7 cellular contexts compared by ENCODE assay signal in the genomic region with DNA sequence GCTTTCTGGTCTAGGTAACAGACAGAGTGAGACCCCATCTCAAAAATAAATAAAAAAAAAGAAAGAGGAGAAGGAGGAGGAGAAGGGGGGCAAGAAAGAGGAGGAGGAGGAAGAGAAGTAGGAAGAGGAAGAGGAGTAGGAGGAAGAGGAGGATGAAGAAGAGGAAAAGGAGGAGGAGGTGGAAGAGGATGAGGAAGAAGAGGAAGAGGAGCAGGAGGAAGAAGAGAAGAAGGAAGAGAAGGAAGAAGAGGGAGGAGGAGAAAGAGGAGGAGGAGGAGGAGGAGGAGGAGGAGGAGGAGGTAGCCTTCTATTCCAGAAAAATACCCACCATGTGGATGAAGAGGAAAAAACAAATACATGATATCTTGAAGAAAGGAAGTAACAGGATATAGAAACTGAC.
"Had no signal": no experiment of that assay in that cellular context is flagged by ENCODE, and none has a peak within 500 bp of the region (broad histone marks: within the 10 kb centered on the region; RNA-seq: fewer than 3 reads in every experiment).

No MANE protein-coding gene starts in this region.

- H3K4me3 Mint-ChIP-seq: IgD-negative memory B cell had no signal

- H3K4me3 ChIP-seq: K562 had no signal

- DNase-seq: IMR-90, KBM-7, KG1 had no signal

- H3K27ac ChIP-seq: HL-60, KMS-11 had no signal

- H3K27ac Mint-ChIP-seq: IgD-negative memory B cell had no signal

- H3K36me3 Mint-ChIP-seq: IgD-negative memory B cell had no signal
